14 cellular contexts compared by ENCODE assay signal in the genomic region with DNA sequence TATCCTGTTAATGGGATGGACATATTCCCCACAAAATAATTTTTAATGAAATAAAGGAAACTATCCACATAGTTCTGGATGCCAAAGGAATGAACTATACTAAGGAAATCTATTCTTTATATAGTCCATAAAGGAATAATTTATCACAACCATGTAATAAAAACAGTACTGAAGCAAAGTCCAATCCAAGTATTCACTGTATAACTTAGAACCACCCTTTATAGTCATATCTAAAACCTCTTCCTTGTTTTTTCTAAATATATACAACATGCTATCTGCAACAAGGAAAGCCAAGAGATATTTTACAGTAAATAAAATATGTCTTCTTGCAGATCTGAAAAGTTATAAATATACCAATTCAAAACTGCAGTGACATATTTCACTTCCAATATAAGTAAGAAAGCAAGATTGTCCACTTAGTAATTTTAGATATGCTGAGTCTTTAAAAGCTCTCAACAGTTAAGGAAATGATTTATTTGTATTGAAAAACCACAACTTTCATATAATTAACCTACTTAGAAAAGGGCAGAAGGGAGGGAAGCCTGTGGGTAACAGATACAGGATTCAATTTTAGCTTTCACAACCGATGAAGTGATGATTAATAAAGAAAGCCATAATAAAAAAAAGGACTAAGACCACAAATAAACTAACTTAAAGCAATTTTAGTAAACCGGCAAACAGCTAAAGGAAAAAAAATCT. TPM values are rescaled to one million over a fixed set of nuclear protein-coding genes. Genes with fewer than 3 reads are reported as not detected.
DNase-seq lines count a peak whose midpoint lies in the region; ATAC-seq, FAIRE-seq and TF ChIP-seq lines count a peak whose summit lies in the region.
"Had no signal": no experiment of that assay in that cellular context is flagged by ENCODE, and none has a peak within 500 bp of the region (broad histone marks: within the 10 kb centered on the region; RNA-seq: fewer than 3 reads in every experiment).

No MANE protein-coding gene starts in this region.

- no peak overlapping the region for H3K27ac ChIP-seq in BLaER1 treated with 17β-estradiol and CSF1 and Interleukin-3, amounts not matched to agents 10 nM and 100 nM
- peak overlapping the region; percentile 3; the same call in 1 of the 2 replicates for H3K27ac ChIP-seq in KMS-11
- no peak overlapping the region for H3K27ac ChIP-seq in endothelial cell of umbilical vein (ENCODE audit: insufficient read depth, low read depth, low read length)
- H3K27ac ChIP-seq: foreskin keratinocyte, VCaP had no signal

- TF ChIP-seq POLR2A in endothelial cell of umbilical vein (IDR thresholded peaks at IDR 0.05; ENCODE audit: low read depth, low read length): no peak

- H3K27me3 ChIP-seq in BLaER1 treated with 17β-estradiol and CSF1 and Interleukin-3, amounts not matched to agents 10 nM and 100 nM: peaks cover under 1 to 32% (median 3%) of the 10 kb centered on the region in 11 experiments; a peak in 21 of 22 replicates
- no peaks in the 10 kb centered on the region for H3K27me3 ChIP-seq in KMS-11 (ENCODE audit: insufficient read depth, low read depth)
- H3K27me3 ChIP-seq in endothelial cell of umbilical vein (ENCODE audit: control insufficient read depth in 2 of 2, insufficient read depth in 2 of 2, low read length in 2 of 2): no peaks in the 10 kb centered on the region

- POLR2A ChIA-PET in endothelial cell of umbilical vein (lab: Charles Lee): no interaction called here

- H4K20me1 ChIP-seq in BLaER1 treated with 17β-estradiol and CSF1 and Interleukin-3, amounts not matched to agents 10 nM and 100 nM: no peaks in the 10 kb centered on the region
- H4K20me1 ChIP-seq in KMS-11 (ENCODE audit: insufficient read depth): no peaks in the 10 kb centered on the region
- H4K20me1 ChIP-seq in endothelial cell of umbilical vein (replicated peaks; ENCODE audit: control insufficient read depth, extremely low read depth, insufficient read depth, low read length): no peaks in the 10 kb centered on the region

- H3K79me2 ChIP-seq in KMS-11 (ENCODE audit: insufficient read depth, low read depth): no peaks in the 10 kb centered on the region; the same call in 1 of the 2 replicates
- H3K79me2 ChIP-seq in endothelial cell of umbilical vein (ENCODE audit: control insufficient read depth, insufficient read depth, low read length): peaks cover 7% of the 10 kb centered on the region

- no peak overlapping the region for H3K9ac ChIP-seq in BLaER1 treated with 17β-estradiol and CSF1 and Interleukin-3, amounts not matched to agents 10 nM and 100 nM
- H3K9ac ChIP-seq in KMS-11 (no peak overlapping the region), endothelial cell of umbilical vein (replicated peaks; ENCODE audit: extremely low read depth, insufficient read depth, low read length) (no peak overlapping the region)

- H2AFZ ChIP-seq in KMS-11 (ENCODE audit: low read depth) (no peak overlapping the region), endothelial cell of umbilical vein (ENCODE audit: low read depth, low read length) (no peak overlapping the region)

- intact Hi-C loops in endothelial cell of umbilical vein (cut with micrococcal nuclease): no loop called here

- H3K9me1 ChIP-seq in endothelial cell of umbilical vein (replicated peaks; ENCODE audit: control insufficient read depth, extremely low read depth, insufficient read depth, low read length): no peaks in the 10 kb centered on the region

- peak overlapping the region in 8 of 11 experiments; percentile 13 to 58 (median 36); a peak in 9 of 22 replicates for H3K4me2 ChIP-seq in BLaER1 treated with 17β-estradiol and CSF1 and Interleukin-3, amounts not matched to agents 10 nM and 100 nM
- H3K4me2 ChIP-seq in KMS-11: peak overlapping the region; percentile 62
- H3K4me2 ChIP-seq in endothelial cell of umbilical vein (ENCODE audit: insufficient read depth, low read length): peak overlapping the region; percentile 62

- peaks cover 0 to 20% (median 9%) of the 10 kb centered on the region in 10 experiments; a peak in 14 of 20 replicates for H3K4me1 ChIP-seq in BLaER1 treated with 17β-estradiol and CSF1 and Interleukin-3, amounts not matched to agents 10 nM and 100 nM
- H3K4me1 ChIP-seq in KMS-11 (ENCODE audit: low read depth, poor library complexity, severe bottlenecking) (peaks cover 38% of the 10 kb centered on the region), endothelial cell of umbilical vein (ENCODE audit: control insufficient read depth, extremely low read depth, insufficient read depth, low read length) (peaks cover 13% of the 10 kb centered on the region)
- H3K4me1 ChIP-seq: foreskin keratinocyte had no signal

- dilution Hi-C loops in endothelial cell of umbilical vein (cut with MboI; ENCODE audit: extremely low pct_ligation_motif_present, low sequenced_read_pairs): no loop called here

- H3K36me3 ChIP-seq in BLaER1 treated with 17β-estradiol and CSF1 and Interleukin-3, amounts not matched to agents 10 nM and 100 nM: no peaks in the 10 kb centered on the region
- H3K36me3 ChIP-seq in KMS-11 (ENCODE audit: insufficient read depth) (no peaks in the 10 kb centered on the region), endothelial cell of umbilical vein (ENCODE audit: control insufficient read depth in 2 of 2, extremely low read depth in 1 of 2, insufficient read depth in 2 of 2, low read length in 2 of 2) (peaks cover 0 to 2% of the 10 kb centered on the region in 2 experiments)

- DNase-seq in endothelial cell of umbilical vein (ENCODE audit: low read depth, low spot score) (peak; percentile 49), NCI-H1694 (lab: John Stamatoyannopoulos, UW) (no peak), NCI-H1417 treated with DMSO at 0.1 percent for 48 hours (lab: John Stamatoyannopoulos, UW) (no peak), islet precursor cell (no peak), SKM-1 treated with dmso at 0.1 percent for 144 hours (lab: John Stamatoyannopoulos, UW; ENCODE audit: unreplicated experiment) (no peak)
- DNase-seq: aorta, foreskin keratinocyte, KBM-7, NCI-H146, NCI-H526 had no signal

- CTCF ChIA-PET in endothelial cell of umbilical vein (lab: Charles Lee): interaction anchor here (0.6 to 0.9 kb wide), 2 partner anchors 9 to 597 kb away, joined by 3 read pairs; no protein-coding TSS in a partner anchor

- ATAC-seq in GM19452 (IDR thresholded peaks at IDR 0.05; ENCODE audit: unreplicated experiment): peak; percentile 78
- ATAC-seq: foreskin keratinocyte had no signal

- no TSS peak for BruUV-seq in endothelial cell of umbilical vein (replicated peaks; lab: Mats Ljungman, UMichigan)

- no peaks in the 10 kb centered on the region for H3K9me3 ChIP-seq in BLaER1 treated with 17β-estradiol and CSF1 and Interleukin-3, amounts not matched to agents 10 nM and 100 nM (replicated peaks in 1 of 11)
- H3K9me3 ChIP-seq in endothelial cell of umbilical vein (replicated peaks; ENCODE audit: control insufficient read depth, insufficient read depth, low read length): no peaks in the 10 kb centered on the region

- H3K4me3 ChIP-seq in BLaER1 treated with 17β-estradiol and CSF1 and Interleukin-3, amounts not matched to agents 10 nM and 100 nM: no peak overlapping the region
- no peak overlapping the region for H3K4me3 ChIP-seq in KMS-11 (IDR thresholded peaks at IDR 0.05; ENCODE audit: insufficient read depth, low read depth, low read length)
- H3K4me3 ChIP-seq in endothelial cell of umbilical vein (replicated peaks in 1 of 3; ENCODE audit: insufficient read depth in 1 of 3, low read depth in 1 of 3, low read length in 3 of 3): no peak overlapping the region

- no peak for TF ChIP-seq CTCF in KMS-11 (conservative IDR thresholded peaks at IDR 0.05; ENCODE audit: low read depth, low read length)
- no peak for TF ChIP-seq CTCF in endothelial cell of umbilical vein (IDR thresholded peaks at IDR 0.05; ENCODE audit: extremely low read depth in 1 of 2, insufficient read depth in 1 of 2, low read depth in 1 of 2, low read length in 2 of 2)

- no peak for FAIRE-seq in endothelial cell of umbilical vein (lab: Jason Lieb, UNC)

TF ChIP-seq in endothelial cell of umbilical vein, 7 proteins besides CTCF, POLR2A, EP300 and RAD21:
- TF ChIP-seq POLR2AphosphoS5 (IDR thresholded peaks at IDR 0.05; ENCODE audit: insufficient read depth, low read depth, low read length) (no peak), EZH2 (IDR thresholded peaks at IDR 0.05; ENCODE audit: borderline replicate concordance, low read depth, low read length, severe bottlenecking) (no peak), JUN (IDR thresholded peaks at IDR 0.05; ENCODE audit: borderline replicate concordance, insufficient read depth, insufficient read length, low read depth) (no peak), MYC (IDR thresholded peaks at IDR 0.05; ENCODE audit: low read depth, low read length) (no peak), FOS (IDR thresholded peaks at IDR 0.05; ENCODE audit: borderline replicate concordance, insufficient read depth, low read length) (no peak), GATA2 (IDR thresholded peaks at IDR 0.05; ENCODE audit: insufficient read depth, insufficient read length, low read depth, low read length) (peak; percentile 16)

RNA-seq across cellular contexts. Expression of a gene that starts 8.0 kb away (rescaled TPM):
- total RNA-seq in endothelial cell of umbilical vein: 15.9 and 16.4 TPM in 2 replicates
- 4.5 and 4.8 TPM in 2 replicates for polyA plus RNA-seq in endothelial cell of umbilical vein
- 6.5 and 6.6 TPM in 2 replicates for polyA plus RNA-seq in endothelial cell of umbilical vein (2011; cell fraction: cytosol; rRNA removed)
- polyA plus RNA-seq in endothelial cell of umbilical vein (2011; cell fraction: nucleus; rRNA removed): 11.7 and 11.8 TPM in 2 replicates
- 4.0 and 6.2 TPM in 2 replicates for polyA plus RNA-seq in endothelial cell of umbilical vein (2012)
- 29.7 and 29.8 TPM in 2 replicates for polyA minus RNA-seq in endothelial cell of umbilical vein
- polyA minus RNA-seq in endothelial cell of umbilical vein (2011; cell fraction: cytosol; rRNA and poly(A)+ RNA removed): not detected
- polyA minus RNA-seq in endothelial cell of umbilical vein (2011; cell fraction: nucleus; rRNA and poly(A)+ RNA removed): 66.3 and 86.1 TPM in 2 replicates
